Comparison of ENCODE assay signal across 8 cellular contexts in genomic region chr4:65921180-65921579, GRCh38.
"Had no signal": no experiment of that assay in that cellular context is flagged by ENCODE, and none has a peak within 500 bp of the region (broad histone marks: within the 10 kb centered on the region; RNA-seq: fewer than 3 reads in every experiment).

No MANE protein-coding gene starts in this region.

- H3K4me3 ChIP-seq: GM12878 had no signal

- FAIRE-seq: G401.6, GM12878, GM12891, GM12892, GM18507, GM19239 had no signal

- ATAC-seq: GM12878 had no signal

- DNase-seq: GDM1, GF-D8 had no signal
